ENCODE assay signal across 8 cellular contexts in the genomic region with DNA sequence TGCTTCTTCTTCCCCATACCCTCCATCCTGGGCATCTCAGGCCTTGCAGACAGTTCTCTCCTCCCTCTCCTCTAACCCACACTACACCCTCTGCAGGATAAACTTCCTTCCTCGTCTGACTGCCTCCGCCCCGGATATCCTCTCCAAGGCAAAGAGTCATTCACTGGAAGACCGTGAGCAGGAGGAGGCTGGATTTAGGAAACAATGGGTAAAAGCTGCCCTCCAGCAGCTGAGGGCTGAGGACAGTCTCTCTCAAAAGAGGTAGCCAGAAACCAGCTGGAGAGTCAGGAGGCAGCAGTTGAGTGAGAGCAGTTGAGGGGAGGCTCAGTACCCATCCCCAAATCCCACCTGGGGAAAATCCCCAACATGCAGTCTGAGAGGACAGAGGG. TPM values are rescaled to one million over a fixed set of nuclear protein-coding genes. Genes with fewer than 3 reads are reported as not detected.
DNase-seq lines count a peak whose midpoint lies in the region; ATAC-seq and TF ChIP-seq lines count a peak whose summit lies in the region.

No MANE protein-coding gene starts in this region.

- H3K36me3 ChIP-seq in mucosa of descending colon (ENCODE audit: low read depth): no peaks in the 10 kb centered on the region

- H3K27ac Mint-ChIP-seq in central memory CD8-positive, alpha-beta T cell (ENCODE audit: low read depth): no peak overlapping the region

- intact Hi-C loops in mucosa of descending colon (cut with DNase I, micrococcal nuclease): no loop called here

- no peaks in the 10 kb centered on the region for H3K9me3 ChIP-seq in mucosa of descending colon

- no peak for TF ChIP-seq CTCF in mucosa of descending colon (IDR thresholded peaks at IDR 0.05)

- DNase-seq in SIG-M5 treated with dmso at 0.1 percent for 504 hours (lab: John Stamatoyannopoulos, UW; ENCODE audit: unreplicated experiment) (peak; percentile 42), SIG-M5 (lab: John Stamatoyannopoulos, UW) (no peak), NCI-H69 (lab: John Stamatoyannopoulos, UW) (peak; percentile 85), mucosa of descending colon (peak in 2 of 3 donors; percentile 57 to 58), GM19238 (ENCODE audit: insufficient read length, low spot score) (no peak)
- no peak for DNase-seq in central memory CD8-positive, alpha-beta T cell (ENCODE audit: low spot score in 2 of 2)

- ATAC-seq in central memory CD8-positive, alpha-beta T cell (replicated peaks; ENCODE audit: extremely low read depth, poor library complexity, severe bottlenecking): no peak
- ATAC-seq in mucosa of descending colon (peak; percentile 65), GM21825 (IDR thresholded peaks at IDR 0.05; ENCODE audit: unreplicated experiment) (no peak), GM18858 (IDR thresholded peaks at IDR 0.05; ENCODE audit: unreplicated experiment) (no peak)

- H3K9me3 Mint-ChIP-seq in central memory CD8-positive, alpha-beta T cell: no peaks in the 10 kb centered on the region

- no peak overlapping the region for H3K4me3 ChIP-seq in mucosa of descending colon

- peaks cover 32% of the 10 kb centered on the region for H3K4me1 ChIP-seq in mucosa of descending colon (ENCODE audit: low read depth)

- H3K4me1 Mint-ChIP-seq in central memory CD8-positive, alpha-beta T cell: peaks cover 40% of the 10 kb centered on the region

- peaks cover 1% of the 10 kb centered on the region for H3K36me3 Mint-ChIP-seq in central memory CD8-positive, alpha-beta T cell (ENCODE audit: insufficient read depth)

- H3K4me3 Mint-ChIP-seq in central memory CD8-positive, alpha-beta T cell: peak overlapping the region; percentile 84

- no peaks in the 10 kb centered on the region for H3K27me3 Mint-ChIP-seq in central memory CD8-positive, alpha-beta T cell

RNA-seq across cellular contexts. Expression of gene CSRP1, which starts 1.4 kb away (rescaled TPM):
- 1,000 to 10,000 TPM in 1 of 3 donors, 100 to 1,000 TPM in 2; 150 to 1,587 (median 214) TPM for total RNA-seq in mucosa of descending colon

RNA-seq across cellular contexts. Expression of gene NAV1, which starts 33.4 kb away (rescaled TPM):
- total RNA-seq in mucosa of descending colon: 10 to 100 TPM; 13.7 to 64.3 (median 16.7) TPM

RNA-seq across cellular contexts. Expression of gene PHLDA3, which starts 36.5 kb away (rescaled TPM):
- 100 to 1,000 TPM in 1 of 3 donors, 10 to 100 TPM in 1, 1 to 10 TPM in 1; 8.5 to 106 (median 12.4) TPM for total RNA-seq in mucosa of descending colon

Comparison
In these comparisons a context has a peak if more than half of its experiments do, and no peak if none do; other contexts are left out.
1. DNase-seq: peak in SIG-M5 treated with dmso at 0.1 percent for 504 hours (single experiment), NCI-H69 (single experiment) and mucosa of descending colon (2 of 3); none in SIG-M5 (single experiment), central memory CD8-positive, alpha-beta T cell (0 of 2) and GM19238 (single experiment).